In genomic region chr16:70703041-70703834, GRCh38 we compare ENCODE assay signal across 8 cellular contexts. TPM values are rescaled to one million over a fixed set of nuclear protein-coding genes. Genes with fewer than 3 reads are reported as not detected.
DNase-seq lines count a peak whose midpoint lies in the region; ATAC-seq and TF ChIP-seq lines count a peak whose summit lies in the region.

No MANE protein-coding gene starts in this region.

- peak; percentile 64 for ATAC-seq in Right ventricle myocardium superior (ENCODE audit: poor library complexity)
- no peak for ATAC-seq in HG03039 (IDR thresholded peaks at IDR 0.05; ENCODE audit: unreplicated experiment)

- peak; percentile 88 for DNase-seq in G401 (ENCODE audit: low spot score)
- DNase-seq in SK-N-MC (ENCODE audit: low read depth, low spot score), result no peak
- peak; percentile 70 for DNase-seq in Right ventricle myocardium superior
- DNase-seq in retina, result peak; percentile 79
- DNase-seq in activated CD4-positive, alpha-beta T cell treated with anti-CD3 and anti-CD28 coated beads, Interleukin-2, amount 50 U/mL, for 48 hours, result no peak
- DNase-seq in GM10266 (ENCODE audit: extremely low spot score), result no peak
- no peak for DNase-seq in COLO829 (ENCODE audit: low spot score)

- H3K9ac ChIP-seq in SK-N-MC (ENCODE audit: insufficient read length), result peak overlapping the region; percentile 41

- peak overlapping the region; percentile 92 for H3K27ac ChIP-seq in SK-N-MC

- H3K36me3 ChIP-seq in SK-N-MC (ENCODE audit: insufficient read depth, low read length), result no peaks in the 10 kb centered on the region

- H3K4me3 ChIP-seq in SK-N-MC, result no peak overlapping the region

- H3K9me3 ChIP-seq in SK-N-MC (ENCODE audit: low read depth, low read length), result no peaks in the 10 kb centered on the region

- in situ Hi-C loops in G401 (cut with HindIII; ENCODE audit: low sequenced_read_pairs), result no loop called here

- no peak for TF ChIP-seq CTCF in GM10266 (IDR thresholded peaks at IDR 0.05; ENCODE audit: control insufficient read depth, insufficient read depth, low read depth, missing control alignments)

- intact Hi-C loops in Right ventricle myocardium superior (cut with DNase I), result no loop called here

RNA-seq across cellular contexts. Expression of gene MTSS2, which starts 17.4 kb away (rescaled TPM):
- total RNA-seq in G401 (2014; rRNA removed; shearing (Covaris generic)), result 15.6 and 46.7 TPM in 2 replicates
- total RNA-seq in Right ventricle myocardium superior, result 74.1 TPM

RNA-seq across cellular contexts. Expression of gene IL34, which starts 56.9 kb away (rescaled TPM):
- total RNA-seq in G401 (2014; rRNA removed; shearing (Covaris generic)), result 3.4 and 5.1 TPM in 2 replicates
- total RNA-seq in Right ventricle myocardium superior, result 1.6 TPM

Comparison
In these comparisons a context has a peak if more than half of its experiments do, and no peak if none do; other contexts are left out.
1. DNase-seq: peak in G401 (single experiment), Right ventricle myocardium superior (single experiment) and retina (single experiment); none in SK-N-MC (single experiment), activated CD4-positive, alpha-beta T cell treated with anti-CD3 and anti-CD28 coated beads, Interleukin-2, amount 50 U/mL, for 48 hours (0 of 2), GM10266 (single experiment) and COLO829 (single experiment).